In genomic region chr17:15436399-15437369, GRCh38 we compare ENCODE assay signal across 8 cellular contexts. TPM values are rescaled to one million over a fixed set of nuclear protein-coding genes. Genes with fewer than 3 reads are reported as not detected.
A peak's percentile ranks its signal among the peaks of the same experiment; 100 is the strongest.
DNase-seq lines count a peak whose midpoint lies in the region; ATAC-seq and TF ChIP-seq lines count a peak whose summit lies in the region.

No MANE protein-coding gene starts in this region.

- BruUV-seq in PC-9 (replicated peaks; lab: Mats Ljungman, UMichigan) = no TSS peak

- no peaks in the 10 kb centered on the region for H3K9me3 ChIP-seq in fibroblast of lung (ENCODE audit: control insufficient read depth, insufficient read depth, low read depth, low read length)
- H3K9me3 ChIP-seq in PC-9 (ENCODE audit: insufficient read depth, low read depth) = no peaks in the 10 kb centered on the region

- H3K36me3 ChIP-seq in fibroblast of lung (ENCODE audit: control insufficient read depth, insufficient read depth, low read length) (no peaks in the 10 kb centered on the region), PC-9 (ENCODE audit: low read depth) (no peaks in the 10 kb centered on the region)

- H3K27ac ChIP-seq in fibroblast of lung (ENCODE audit: insufficient read depth, low read length) (no peak overlapping the region), PC-9 (no peak overlapping the region)

- H4K20me1 ChIP-seq in fibroblast of lung (ENCODE audit: control insufficient read depth, extremely low read depth, insufficient read depth, low read length) (no peaks in the 10 kb centered on the region), PC-9 (ENCODE audit: insufficient read depth) (no peaks in the 10 kb centered on the region)

- H3K79me2 ChIP-seq in fibroblast of lung (ENCODE audit: control insufficient read depth, insufficient read depth, low read length) = no peaks in the 10 kb centered on the region
- H3K79me2 ChIP-seq in PC-9 (ENCODE audit: low read depth) = no peaks in the 10 kb centered on the region

- peak overlapping the region in 9 of 10 donors; percentile 36 to 88 (median 72) for H3K27ac Mint-ChIP-seq in naive thymus-derived CD8-positive, alpha-beta T cell
- H3K27ac Mint-ChIP-seq in stimulated activated memory B cell treated with anti-CD40 and anti-IgM and Interleukin-4, amounts not matched to agents 10 μg/mL and 1 μg/mL and 100 μg/mL, for 72 hours = no peak overlapping the region

- TF ChIP-seq CTCF in WI38 (IDR thresholded peaks at IDR 0.05; ENCODE audit: low read depth, low read length) (peak; percentile 22; the same call in 1 of the 2 replicates), fibroblast of lung (conservative IDR thresholded peaks at IDR 0.05 in 1 of 2, IDR thresholded peaks at IDR 0.05 in 1 of 2; ENCODE audit: low read depth in 1 of 2, low read length in 2 of 2) (peak; percentile 24 to 39), PC-9 (conservative IDR thresholded peaks at IDR 0.05) (no peak)

- H3K4me3 ChIP-seq in WI38 (ENCODE audit: low read depth, low read length) (no peak overlapping the region), fibroblast of lung (replicated peaks in 1 of 4; ENCODE audit: control extremely low read depth in 1 of 4, insufficient read depth in 1 of 4, low read depth in 3 of 4, low read length in 4 of 4) (no peak overlapping the region), PC-9 (no peak overlapping the region)

- H3K4me1 ChIP-seq in fibroblast of lung (ENCODE audit: control insufficient read depth, extremely low read depth, insufficient read depth, low read length) (peaks cover 18% of the 10 kb centered on the region), PC-9 (replicated peaks; ENCODE audit: insufficient read depth) (no peaks in the 10 kb centered on the region)

- peaks cover 25 to 63% (median 25%) of the 10 kb centered on the region in 3 donors for H3K36me3 Mint-ChIP-seq in naive thymus-derived CD8-positive, alpha-beta T cell
- peaks cover 43% of the 10 kb centered on the region for H3K36me3 Mint-ChIP-seq in stimulated activated memory B cell treated with anti-CD40 and anti-IgM and Interleukin-4, amounts not matched to agents 10 μg/mL and 1 μg/mL and 100 μg/mL, for 72 hours

- H3F3A ChIP-seq in PC-9 (ENCODE audit: insufficient read depth, low read depth) = no peaks in the 10 kb centered on the region

- H3K4me3 Mint-ChIP-seq in naive thymus-derived CD8-positive, alpha-beta T cell = peak overlapping the region in 8 of 10 donors; percentile 35 to 66 (median 44)
- no peak overlapping the region for H3K4me3 Mint-ChIP-seq in stimulated activated memory B cell treated with anti-CD40 and anti-IgM and Interleukin-4, amounts not matched to agents 10 μg/mL and 1 μg/mL and 100 μg/mL, for 72 hours

- POLR2A ChIA-PET in naive thymus-derived CD8-positive, alpha-beta T cell (lab: Charles Lee) = no interaction called here
- POLR2A ChIA-PET in PC-9 (lab: Charles Lee; ENCODE audit: unreplicated experiment) = no interaction called here

- H3K27me3 ChIP-seq in fibroblast of lung (ENCODE audit: control insufficient read depth, insufficient read depth, low read length) (no peaks in the 10 kb centered on the region), PC-9 (ENCODE audit: insufficient read depth, low read depth) (no peaks in the 10 kb centered on the region)

- H3K4me2 ChIP-seq in fibroblast of lung (ENCODE audit: extremely low read depth, insufficient read depth, low read length) = no peak overlapping the region
- H3K4me2 ChIP-seq in PC-9 = no peak overlapping the region

- H2AFZ ChIP-seq in fibroblast of lung (ENCODE audit: low read length) (no peak overlapping the region), PC-9 (no peak overlapping the region)

- CTCF ChIA-PET in PC-9 (lab: Charles Lee) = interaction anchor here (0.7 kb wide), 1 partner anchor 70 kb away, joined by 3 read pairs; no protein-coding TSS in a partner anchor

- H3K9ac ChIP-seq in fibroblast of lung (ENCODE audit: insufficient read depth, low read length) = no peak overlapping the region

- peaks cover 0 to 18% (median 8%) of the 10 kb centered on the region in 9 donors for H3K9me3 Mint-ChIP-seq in naive thymus-derived CD8-positive, alpha-beta T cell
- H3K9me3 Mint-ChIP-seq in stimulated activated memory B cell treated with anti-CD40 and anti-IgM and Interleukin-4, amounts not matched to agents 10 μg/mL and 1 μg/mL and 100 μg/mL, for 72 hours = peaks cover 5% of the 10 kb centered on the region

- DNase-seq in EH (ENCODE audit: low read depth) (peak; percentile 47), M059J (ENCODE audit: low read depth) (peak; percentile 29), fibroblast of lung (ENCODE audit: low read depth in 2 of 2) (peak in 1 of 2 donors; percentile 86), PC-9 (no peak), NCI-H748 (lab: John Stamatoyannopoulos, UW; ENCODE audit: unreplicated experiment) (no peak)
- DNase-seq in naive thymus-derived CD8-positive, alpha-beta T cell = peak in 5 of 10 donors; percentile 7 to 48 (median 9)

- intact Hi-C loops in PC-9 (cut with micrococcal nuclease; ENCODE audit: unreplicated experiment) = no loop called here

- peaks cover 6 to 16% (median 13%) of the 10 kb centered on the region in 4 donors for H3K4me1 Mint-ChIP-seq in naive thymus-derived CD8-positive, alpha-beta T cell
- peaks cover 6% of the 10 kb centered on the region for H3K4me1 Mint-ChIP-seq in stimulated activated memory B cell treated with anti-CD40 and anti-IgM and Interleukin-4, amounts not matched to agents 10 μg/mL and 1 μg/mL and 100 μg/mL, for 72 hours

- H3K9me2 ChIP-seq in PC-9 (ENCODE audit: insufficient read depth) = no peaks in the 10 kb centered on the region

- H3K27me3 Mint-ChIP-seq in naive thymus-derived CD8-positive, alpha-beta T cell = no peaks in the 10 kb centered on the region
- no peaks in the 10 kb centered on the region for H3K27me3 Mint-ChIP-seq in stimulated activated memory B cell treated with anti-CD40 and anti-IgM and Interleukin-4, amounts not matched to agents 10 μg/mL and 1 μg/mL and 100 μg/mL, for 72 hours

- ATAC-seq in naive thymus-derived CD8-positive, alpha-beta T cell = peak in 1 of 2 donors; percentile 45
- no peak for ATAC-seq in stimulated activated memory B cell treated with anti-CD40 and anti-IgM and Interleukin-4, amounts not matched to agents 10 μg/mL and 1 μg/mL and 100 μg/mL, for 72 hours

RNA-seq across cellular contexts. Expression of gene CDRT4, which starts 30.7 kb away (rescaled TPM):
- total RNA-seq in M059J (2014; rRNA removed; shearing (Covaris generic)) = 0.59 TPM in 1 of 2 replicates, not detected in the other
- total RNA-seq in fibroblast of lung = 0.77 and 2.3 TPM in 2 replicates
- polyA plus RNA-seq in fibroblast of lung = 0.19 and 0.49 TPM in 2 replicates
- polyA plus RNA-seq in fibroblast of lung (2012) = 0.56 TPM in 1 of 2 replicates, not detected in the other
- 4.2 and 4.9 TPM in 2 replicates for polyA minus RNA-seq in fibroblast of lung (ENCODE audit: low replicate concordance)
- total RNA-seq in naive thymus-derived CD8-positive, alpha-beta T cell = 10 to 100 TPM in 1 of 2 experiments, 1 to 10 TPM in 1; 8.0 to 10.6 TPM
- polyA plus RNA-seq in naive thymus-derived CD8-positive, alpha-beta T cell = 1 to 10 TPM in 2 of 3 donors, under 1 TPM in 1; 0.84 to 1.8 (median 1.5) TPM
- 11.0 and 17.9 TPM in 2 replicates for total RNA-seq in PC-9 (2021)

Comparison
In these comparisons a context has a peak if more than half of its experiments do, and no peak if none do; other contexts are left out.
1. DNase-seq: peak in EH (single experiment) and M059J (single experiment); none in PC-9 (0 of 2) and NCI-H748 (single experiment).